ENCODE assay signal across 7 cellular contexts in genomic region chr16:88804552-88805339, GRCh38. TPM values are rescaled to one million over a fixed set of nuclear protein-coding genes. Genes with fewer than 3 reads are reported as not detected.
DNase-seq lines count a peak whose midpoint lies in the region; ATAC-seq and TF ChIP-seq lines count a peak whose summit lies in the region.

No MANE protein-coding gene starts in this region.

- no peak for TF ChIP-seq CTCF in GM12865 (IDR thresholded peaks at IDR 0.05; ENCODE audit: insufficient read depth, low read depth, low read length, missing control alignments)
- TF ChIP-seq CTCF in lower lobe of right lung (IDR thresholded peaks at IDR 0.05): no peak

- H3K27ac ChIP-seq in lower lobe of right lung: no peak overlapping the region

- H3K36me3 Mint-ChIP-seq in activated naive CD4-positive, alpha-beta T cell treated with anti-CD3 and anti-CD28 coated beads, Interleukin-2, amount 50 U/mL, for 72 hours: peaks cover 0 to 24% of the 10 kb centered on the region in 2 donors

- peak overlapping the region; percentile 89 to 91 for H3K27ac Mint-ChIP-seq in activated naive CD4-positive, alpha-beta T cell treated with anti-CD3 and anti-CD28 coated beads, Interleukin-2, amount 50 U/mL, for 72 hours

- H3K27me3 ChIP-seq in lower lobe of right lung (ENCODE audit: low read depth): no peaks in the 10 kb centered on the region

- no peaks in the 10 kb centered on the region for H3K9me3 Mint-ChIP-seq in activated naive CD4-positive, alpha-beta T cell treated with anti-CD3 and anti-CD28 coated beads, Interleukin-2, amount 50 U/mL, for 72 hours

- peaks cover 26% of the 10 kb centered on the region for H3K4me1 ChIP-seq in lower lobe of right lung

- DNase-seq in GM12865 (ENCODE audit: low read depth) (peak; percentile 65), LoVo (ENCODE audit: low spot score) (peak; percentile 33), left lobe of liver (ENCODE audit: low spot score) (no peak), lower lobe of right lung (no peak)
- peak; percentile 54 to 63 for DNase-seq in activated naive CD4-positive, alpha-beta T cell treated with anti-CD3 and anti-CD28 coated beads, Interleukin-2, amount 50 U/mL, for 72 hours (ENCODE audit: low spot score in 2 of 2)

- no peaks in the 10 kb centered on the region for H3K9me3 ChIP-seq in lower lobe of right lung

- intact Hi-C loops in lower lobe of right lung (cut with DNase I): no loop called here

- H3K36me3 ChIP-seq in lower lobe of right lung: peaks cover 12% of the 10 kb centered on the region

- H3K4me3 ChIP-seq in GM12865 (ENCODE audit: low read depth, low read length) (peak overlapping the region; percentile 64), lower lobe of right lung (no peak overlapping the region)

- peak in 1 of 2 donors; percentile 18 for ATAC-seq in activated naive CD4-positive, alpha-beta T cell treated with anti-CD3 and anti-CD28 coated beads, Interleukin-2, amount 50 U/mL, for 72 hours
- ATAC-seq in left lobe of liver (peak; percentile 8), lower lobe of right lung (no peak), HG03571 (IDR thresholded peaks at IDR 0.05; ENCODE audit: unreplicated experiment) (no peak), HG02678 (IDR thresholded peaks at IDR 0.05; ENCODE audit: unreplicated experiment) (no peak)

RNA-seq across cellular contexts. Expression of gene CDT1, which starts 1.2 kb away (rescaled TPM):
- 100 to 1,000 TPM; 145 to 240 TPM for total RNA-seq in activated naive CD4-positive, alpha-beta T cell treated with anti-CD3 and anti-CD28 coated beads, Interleukin-2, amount 50 U/mL, for 72 hours
- total RNA-seq in left lobe of liver (0.50 TPM), lower lobe of right lung (3.5 TPM)

RNA-seq across cellular contexts. Expression of gene APRT, which starts 7.0 kb away (rescaled TPM):
- 100 to 1,000 TPM; 145 to 168 TPM for total RNA-seq in activated naive CD4-positive, alpha-beta T cell treated with anti-CD3 and anti-CD28 coated beads, Interleukin-2, amount 50 U/mL, for 72 hours
- total RNA-seq in left lobe of liver (68.9 TPM), lower lobe of right lung (87.8 TPM)

RNA-seq across cellular contexts. Expression of gene PIEZO1, which starts 19.7 kb away (rescaled TPM):
- total RNA-seq in activated naive CD4-positive, alpha-beta T cell treated with anti-CD3 and anti-CD28 coated beads, Interleukin-2, amount 50 U/mL, for 72 hours: 100 to 1,000 TPM in 1 of 2 donors, 10 to 100 TPM in 1; 55.7 to 128 TPM
- total RNA-seq in left lobe of liver: 67.8 TPM
- total RNA-seq in lower lobe of right lung: 164 TPM

RNA-seq across cellular contexts. Expression of gene GALNS, which starts 52.0 kb away (rescaled TPM):
- 10 to 100 TPM; 29.3 to 50.3 TPM for total RNA-seq in activated naive CD4-positive, alpha-beta T cell treated with anti-CD3 and anti-CD28 coated beads, Interleukin-2, amount 50 U/mL, for 72 hours
- total RNA-seq in left lobe of liver (23.1 TPM), lower lobe of right lung (48.5 TPM)

RNA-seq across cellular contexts. Expression of gene TRAPPC2L, which starts 52.2 kb away (rescaled TPM):
- total RNA-seq in activated naive CD4-positive, alpha-beta T cell treated with anti-CD3 and anti-CD28 coated beads, Interleukin-2, amount 50 U/mL, for 72 hours: 10 to 100 TPM; 36.0 to 63.5 TPM
- total RNA-seq in left lobe of liver: 20.2 TPM
- 51.4 TPM for total RNA-seq in lower lobe of right lung

Comparison
In these comparisons a context has a peak if more than half of its experiments do, and no peak if none do; other contexts are left out.
1. DNase-seq: peak in GM12865 (single experiment), LoVo (single experiment) and activated naive CD4-positive, alpha-beta T cell treated with anti-CD3 and anti-CD28 coated beads, Interleukin-2, amount 50 U/mL, for 72 hours (2 of 2); none in left lobe of liver (single experiment) and lower lobe of right lung (single experiment).
2. RNA of gene CDT1, which starts 1.2 kb away (total RNA-seq): 145 to 240 TPM in activated naive CD4-positive, alpha-beta T cell treated with anti-CD3 and anti-CD28 coated beads, Interleukin-2, amount 50 U/mL, for 72 hours; 3.5 TPM in lower lobe of right lung (single experiment) and 0.50 TPM in left lobe of liver (single experiment); every median in the first group is over 10 times any median in the second.